In genomic region chr15:48644827-48645557, GRCh38 we compare ENCODE assay signal across 1 cellular context.
TF ChIP-seq lines count a peak whose summit lies in the region.

No MANE protein-coding gene starts in this region.

TF ChIP-seq in GM23338, 12 proteins besides CTCF, POLR2A, EP300 and RAD21 (continued from another document):
- TF ChIP-seq, protein P1, sequence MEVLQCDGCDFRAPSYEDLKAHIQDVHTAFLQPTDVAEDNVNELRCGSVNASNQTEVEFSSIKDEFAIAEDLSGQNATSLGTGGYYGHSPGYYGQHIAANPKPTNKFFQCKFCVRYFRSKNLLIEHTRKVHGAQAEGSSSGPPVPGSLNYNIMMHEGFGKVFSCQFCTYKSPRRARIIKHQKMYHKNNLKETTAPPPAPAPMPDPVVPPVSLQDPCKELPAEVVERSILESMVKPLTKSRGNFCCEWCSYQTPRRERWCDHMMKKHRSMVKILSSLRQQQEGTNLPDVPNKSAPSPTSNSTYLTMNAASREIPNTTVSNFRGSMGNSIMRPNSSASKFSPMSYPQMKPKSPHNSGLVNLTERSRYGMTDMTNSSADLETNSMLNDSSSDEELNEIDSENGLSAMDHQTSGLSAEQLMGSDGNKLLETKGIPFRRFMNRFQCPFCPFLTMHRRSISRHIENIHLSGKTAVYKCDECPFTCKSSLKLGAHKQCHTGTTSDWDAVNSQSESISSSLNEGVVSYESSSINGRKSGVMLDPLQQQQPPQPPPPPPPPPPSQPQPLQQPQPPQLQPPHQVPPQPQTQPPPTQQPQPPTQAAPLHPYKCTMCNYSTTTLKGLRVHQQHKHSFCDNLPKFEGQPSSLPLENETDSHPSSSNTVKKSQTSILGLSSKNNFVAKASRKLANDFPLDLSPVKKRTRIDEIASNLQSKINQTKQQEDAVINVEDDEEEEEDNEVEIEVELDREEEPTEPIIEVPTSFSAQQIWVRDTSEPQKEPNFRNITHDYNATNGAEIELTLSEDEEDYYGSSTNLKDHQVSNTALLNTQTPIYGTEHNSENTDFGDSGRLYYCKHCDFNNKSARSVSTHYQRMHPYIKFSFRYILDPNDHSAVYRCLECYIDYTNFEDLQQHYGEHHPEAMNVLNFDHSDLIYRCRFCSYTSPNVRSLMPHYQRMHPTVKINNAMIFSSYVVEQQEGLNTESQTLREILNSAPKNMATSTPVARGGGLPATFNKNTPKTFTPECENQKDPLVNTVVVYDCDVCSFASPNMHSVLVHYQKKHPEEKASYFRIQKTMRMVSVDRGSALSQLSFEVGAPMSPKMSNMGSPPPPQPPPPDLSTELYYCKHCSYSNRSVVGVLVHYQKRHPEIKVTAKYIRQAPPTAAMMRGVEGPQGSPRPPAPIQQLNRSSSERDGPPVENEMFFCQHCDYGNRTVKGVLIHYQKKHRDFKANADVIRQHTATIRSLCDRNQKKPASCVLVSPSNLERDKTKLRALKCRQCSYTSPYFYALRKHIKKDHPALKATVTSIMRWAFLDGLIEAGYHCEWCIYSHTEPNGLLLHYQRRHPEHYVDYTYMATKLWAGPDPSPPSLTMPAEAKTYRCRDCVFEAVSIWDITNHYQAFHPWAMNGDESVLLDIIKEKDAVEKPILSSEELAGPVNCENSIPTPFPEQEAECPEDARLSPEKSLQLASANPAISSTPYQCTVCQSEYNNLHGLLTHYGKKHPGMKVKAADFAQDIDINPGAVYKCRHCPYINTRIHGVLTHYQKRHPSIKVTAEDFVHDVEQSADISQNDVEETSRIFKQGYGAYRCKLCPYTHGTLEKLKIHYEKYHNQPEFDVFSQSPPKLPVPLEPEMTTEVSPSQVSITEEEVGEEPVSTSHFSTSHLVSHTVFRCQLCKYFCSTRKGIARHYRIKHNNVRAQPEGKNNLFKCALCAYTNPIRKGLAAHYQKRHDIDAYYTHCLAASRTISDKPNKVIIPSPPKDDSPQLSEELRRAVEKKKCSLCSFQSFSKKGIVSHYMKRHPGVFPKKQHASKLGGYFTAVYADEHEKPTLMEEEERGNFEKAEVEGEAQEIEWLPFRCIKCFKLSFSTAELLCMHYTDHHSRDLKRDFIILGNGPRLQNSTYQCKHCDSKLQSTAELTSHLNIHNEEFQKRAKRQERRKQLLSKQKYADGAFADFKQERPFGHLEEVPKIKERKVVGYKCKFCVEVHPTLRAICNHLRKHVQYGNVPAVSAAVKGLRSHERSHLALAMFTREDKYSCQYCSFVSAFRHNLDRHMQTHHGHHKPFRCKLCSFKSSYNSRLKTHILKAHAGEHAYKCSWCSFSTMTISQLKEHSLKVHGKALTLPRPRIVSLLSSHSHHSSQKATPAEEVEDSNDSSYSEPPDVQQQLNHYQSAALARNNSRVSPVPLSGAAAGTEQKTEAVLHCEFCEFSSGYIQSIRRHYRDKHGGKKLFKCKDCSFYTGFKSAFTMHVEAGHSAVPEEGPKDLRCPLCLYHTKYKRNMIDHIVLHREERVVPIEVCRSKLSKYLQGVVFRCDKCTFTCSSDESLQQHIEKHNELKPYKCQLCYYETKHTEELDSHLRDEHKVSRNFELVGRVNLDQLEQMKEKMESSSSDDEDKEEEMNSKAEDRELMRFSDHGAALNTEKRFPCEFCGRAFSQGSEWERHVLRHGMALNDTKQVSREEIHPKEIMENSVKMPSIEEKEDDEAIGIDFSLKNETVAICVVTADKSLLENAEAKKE (CRISPR knock-in tag; IDR thresholded peaks at IDR 0.05), result no peak
- TF ChIP-seq ZNF114 (CRISPR knock-in tag; IDR thresholded peaks at IDR 0.05), result no peak
- TF ChIP-seq EZH2phosphoT487 (IDR thresholded peaks at IDR 0.05; ENCODE audit: unreplicated experiment), result no peak
